ENCODE assay signal across 10 cellular contexts in genomic region chr10:6140965-6141295, GRCh38. TPM values are rescaled to one million over a fixed set of nuclear protein-coding genes. Genes with fewer than 3 reads are reported as not detected.
DNase-seq lines count a peak whose midpoint lies in the region; ATAC-seq and TF ChIP-seq lines count a peak whose summit lies in the region.
"Had no signal": no experiment of that assay in that cellular context is flagged by ENCODE, and none has a peak within 500 bp of the region (broad histone marks: within the 10 kb centered on the region; RNA-seq: fewer than 3 reads in every experiment).

No MANE protein-coding gene starts in this region.

- no peaks in the 10 kb centered on the region for H3K9me3 ChIP-seq in mononuclear cell (ENCODE audit: low read depth, low read length)

- H3K9me3 Mint-ChIP-seq in activated CD4-positive, alpha-beta memory T cell treated with anti-CD3 and anti-CD28 coated beads, Interleukin-2, amount 10 ng/mL, durations not matched to agents 7 days and 5 days: no peaks in the 10 kb centered on the region
- H3K9me3 Mint-ChIP-seq: naive B cell had no signal

- peaks cover 36% of the 10 kb centered on the region for H3K4me1 ChIP-seq in mononuclear cell (ENCODE audit: insufficient read depth, low read length)

- H3K27me3 Mint-ChIP-seq in activated CD4-positive, alpha-beta memory T cell treated with anti-CD3 and anti-CD28 coated beads, Interleukin-2, amount 10 ng/mL, durations not matched to agents 7 days and 5 days: peaks cover 27% of the 10 kb centered on the region

- peaks cover 81% of the 10 kb centered on the region for H3K4me1 Mint-ChIP-seq in activated CD4-positive, alpha-beta memory T cell treated with anti-CD3 and anti-CD28 coated beads, Interleukin-2, amount 10 ng/mL, durations not matched to agents 7 days and 5 days

- H3K27ac Mint-ChIP-seq in activated CD4-positive, alpha-beta memory T cell treated with anti-CD3 and anti-CD28 coated beads, Interleukin-2, amount 10 ng/mL, durations not matched to agents 7 days and 5 days: peak overlapping the region; percentile 79

- TF ChIP-seq CTCF in BJ (IDR thresholded peaks at IDR 0.05; ENCODE audit: insufficient read depth, low read depth, low read length): no peak

- POLR2A ChIA-PET in BJ (lab: Charles Lee): no interaction called here
- POLR2A ChIA-PET in activated CD4-positive, alpha-beta memory T cell treated with anti-CD3 and anti-CD28 coated beads, Interleukin-2, amount 10 ng/mL, durations not matched to agents 7 days and 5 days (lab: Charles Lee): interaction anchor here (1.0 to 1.3 kb wide), 3 partner anchors 11 to 269 kb away, joined by 3 to 6 read pairs (median 4); no protein-coding TSS in a partner anchor

- H3K36me3 ChIP-seq in BJ (ENCODE audit: control insufficient read depth, insufficient read depth, low read length): no peaks in the 10 kb centered on the region

- CTCF ChIA-PET in BJ (lab: Yijun Ruan, JAX): interaction anchor here (0.5 kb wide), 1 partner anchor 53 kb away, joined by 3 read pairs; no protein-coding TSS in a partner anchor
- CTCF ChIA-PET in activated CD4-positive, alpha-beta memory T cell treated with anti-CD3 and anti-CD28 coated beads, Interleukin-2, amount 10 ng/mL, durations not matched to agents 7 days and 5 days (lab: Charles Lee): interaction anchor here (2.0 kb wide), 1 partner anchor 62 kb away, joined by 5 read pairs; the partner anchor contains the start of gene PFKFB3

- H3K27me3 ChIP-seq in BJ (ENCODE audit: control insufficient read depth, insufficient read depth, low read length): no peaks in the 10 kb centered on the region; the same call in 1 of the 2 replicates
- H3K27me3 ChIP-seq in mononuclear cell (ENCODE audit: insufficient read depth, low read length): no peaks in the 10 kb centered on the region

- H3K36me3 Mint-ChIP-seq in activated CD4-positive, alpha-beta memory T cell treated with anti-CD3 and anti-CD28 coated beads, Interleukin-2, amount 10 ng/mL, durations not matched to agents 7 days and 5 days (ENCODE audit: low read depth): peaks cover 5% of the 10 kb centered on the region
- H3K36me3 Mint-ChIP-seq: naive B cell had no signal

- H3K4me3 Mint-ChIP-seq in activated CD4-positive, alpha-beta memory T cell treated with anti-CD3 and anti-CD28 coated beads, Interleukin-2, amount 10 ng/mL, durations not matched to agents 7 days and 5 days: peak overlapping the region; percentile 76

- peak; percentile 1 for ATAC-seq in GM21529 (IDR thresholded peaks at IDR 0.05; ENCODE audit: unreplicated experiment)

- no peak for DNase-seq in BJ (ENCODE audit: low read depth)
- no peak for DNase-seq in activated CD4-positive, alpha-beta memory T cell treated with anti-CD3 and anti-CD28 coated beads, Interleukin-2, amount 10 ng/mL, durations not matched to agents 7 days and 5 days
- no peak for DNase-seq in NCI-H1436 (lab: John Stamatoyannopoulos, UW)
- no peak for DNase-seq in NCI-H2196 treated with DMSO at 0.1 percent for 48 hours (lab: John Stamatoyannopoulos, UW; ENCODE audit: unreplicated experiment)
- DNase-seq in COLO829 (ENCODE audit: low spot score): no peak
- no peak for DNase-seq in NCI-H524 (lab: John Stamatoyannopoulos, UW)
- DNase-seq: naive B cell had no signal

- H3K4me3 ChIP-seq in BJ (ENCODE audit: low read depth, low read length) (peak overlapping the region; percentile 36), mononuclear cell (ENCODE audit: low read length) (peak overlapping the region; percentile 9)
- H3K4me3 ChIP-seq: SK-N-MC had no signal

RNA-seq across cellular contexts. Expression of gene RBM17, which starts 52.1 kb away (rescaled TPM):
- 28.9 and 31.7 TPM in 2 replicates for polyA plus RNA-seq in BJ (2011; rRNA removed)
- 11.7 and 13.1 TPM in 2 replicates for polyA minus RNA-seq in BJ (2011; rRNA and poly(A)+ RNA removed)
- total RNA-seq in activated CD4-positive, alpha-beta memory T cell treated with anti-CD3 and anti-CD28 coated beads, Interleukin-2, amount 10 ng/mL, durations not matched to agents 7 days and 5 days: 100 to 1,000 TPM; 155 to 157 TPM
- total RNA-seq in mononuclear cell: 80.0 TPM
